In the genomic region with DNA sequence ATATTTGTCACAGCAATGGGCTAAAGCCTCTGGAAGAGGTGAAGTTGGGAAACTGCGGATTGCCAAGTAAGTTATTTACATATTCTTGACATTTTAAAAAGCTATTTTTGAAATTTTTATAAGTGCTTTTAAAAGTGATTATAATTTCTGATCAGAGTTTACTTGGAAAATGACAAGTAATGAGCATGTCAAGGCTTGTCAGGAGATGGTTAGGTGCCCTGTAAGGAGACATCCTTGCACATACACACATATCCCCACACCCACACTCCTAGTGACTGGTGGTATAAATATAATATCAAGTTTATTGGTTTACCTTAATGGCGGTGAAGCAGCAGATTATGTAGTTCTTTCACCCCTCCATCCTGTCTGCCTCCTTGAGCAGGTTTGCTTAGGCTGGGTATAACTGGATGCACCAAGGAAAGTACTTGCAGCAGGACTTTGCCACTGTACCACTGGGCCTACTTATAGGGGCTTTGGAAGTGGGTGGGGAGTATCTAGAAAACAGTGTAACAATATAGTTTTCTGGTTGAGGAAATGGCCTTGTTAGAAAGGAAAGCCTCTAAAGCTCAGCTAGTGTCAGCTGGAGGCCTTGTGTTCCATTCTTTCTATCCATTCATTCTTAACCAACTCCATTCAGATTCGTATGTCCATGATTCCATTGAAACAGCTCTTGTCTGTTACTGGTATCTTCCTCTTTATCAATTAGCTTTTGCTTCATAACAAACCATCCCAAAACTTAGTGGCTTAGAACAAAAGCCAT, we compare ENCODE assay signal across 20 cellular contexts.
"Had no signal": no experiment of that assay in that cellular context is flagged by ENCODE, and none has a peak within 500 bp of the region (broad histone marks: within the 10 kb centered on the region; RNA-seq: fewer than 3 reads in every experiment).

No MANE protein-coding gene starts in this region.

- H3K4me1 ChIP-seq: pancreas, upper lobe of right lung had no signal

- H3K4me3 ChIP-seq: cardiac muscle cell, hepatocyte, pancreas, upper lobe of right lung had no signal

- H3K27ac ChIP-seq: cardiac muscle cell, hepatocyte, pancreas, upper lobe of right lung had no signal

- H3K27me3 Mint-ChIP-seq: natural killer cell treated with Interleukin-12 subunit alpha and Interleukin-12 subunit beta and Interleukin-15 and Interleukin-18, amount 100 ng/mL, for 72 hours had no signal

- H3K4me1 Mint-ChIP-seq: endodermal cell had no signal

- H3K9me3 ChIP-seq: pancreas, upper lobe of right lung had no signal

- H3K27ac Mint-ChIP-seq: endodermal cell; natural killer cell treated with Interleukin-12 subunit alpha and Interleukin-12 subunit beta and Interleukin-15 and Interleukin-18, amount 100 ng/mL, for 72 hours had no signal

- H3K4me3 Mint-ChIP-seq: endodermal cell; natural killer cell treated with Interleukin-12 subunit alpha and Interleukin-12 subunit beta and Interleukin-15 and Interleukin-18, amount 100 ng/mL, for 72 hours had no signal

- H3K27me3 ChIP-seq: cardiac muscle cell, hepatocyte, pancreas, upper lobe of right lung had no signal

- DNase-seq: activated CD4-positive, alpha-beta T cell treated with anti-CD3 and anti-CD28 coated beads, Interleukin-2, amount 50 U/mL, for 4 hours; activated CD8-positive, alpha-beta memory T cell treated with anti-CD3 and anti-CD28 coated beads for 24 hours; activated CD8-positive, alpha-beta memory T cell treated with anti-CD3 and anti-CD28 coated beads, Interleukin-2, amount 50 U/mL, for 48 hours; activated naive CD4-positive, alpha-beta T cell treated with Interleukin-2 at 50 U/mL for 16 hours; activated T-cell treated with anti-CD3 and anti-CD28 coated beads, Interleukin-2, amount 50 U/mL, for 48 hours; amygdala; cortex of kidney; endodermal cell; erythroblast; glutamatergic neuron; left ventricle myocardium superior; pancreas; right cardiac atrium; stimulated activated CD4-positive, alpha-beta T cell treated with anti-CD3 and anti-CD28 coated beads, Interleukin-4, amount 100 ng/mL, for 4 hours; stimulated activated naive CD8-positive, alpha-beta T cell treated with anti-CD3 and anti-CD28 coated beads, Interleukin-15, Interleukin-2, amounts not matched to agents 100 U/mL and 50 U/mL, for 24 hours; T-helper 1 cell; upper lobe of right lung had no signal

- ATAC-seq: left ventricle myocardium superior; natural killer cell treated with Interleukin-12 subunit alpha and Interleukin-12 subunit beta and Interleukin-15 and Interleukin-18, amount 100 ng/mL, for 72 hours; pancreas; right cardiac atrium; stimulated activated naive CD8-positive, alpha-beta T cell treated with anti-CD3 and anti-CD28 coated beads, Interleukin-15, Interleukin-2, amounts not matched to agents 100 U/mL and 50 U/mL, for 24 hours had no signal
